Comparison of ENCODE assay signal across 23 cellular contexts in the genomic region with DNA sequence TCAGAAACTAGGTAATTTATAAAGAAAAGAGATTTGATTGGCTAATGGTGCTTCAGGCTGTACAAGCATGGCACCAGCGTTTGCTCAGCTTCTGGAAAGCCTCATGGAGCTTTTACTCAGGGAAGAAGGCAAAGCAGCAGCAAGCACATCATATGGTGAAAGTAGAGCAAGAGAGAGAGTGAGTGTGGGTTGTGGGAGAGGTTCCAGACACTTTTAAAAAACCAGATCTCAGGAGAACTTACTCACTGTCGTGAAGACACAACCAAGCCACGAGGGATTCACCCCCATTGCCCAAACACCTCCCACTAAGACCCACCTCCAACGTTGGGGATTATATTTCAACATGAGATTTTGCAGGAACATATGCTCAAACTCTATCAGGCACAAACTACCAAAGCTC.
"Had no signal": no experiment of that assay in that cellular context is flagged by ENCODE, and none has a peak within 500 bp of the region (broad histone marks: within the 10 kb centered on the region; RNA-seq: fewer than 3 reads in every experiment).

No MANE protein-coding gene starts in this region.

- H3K27ac ChIP-seq: spleen had no signal

- H3K27me3 ChIP-seq: breast epithelium, gastrocnemius medialis, spleen had no signal

- H3K4me3 ChIP-seq: breast epithelium, gastrocnemius medialis, spleen had no signal

- ATAC-seq: activated T-cell treated with anti-CD3 and anti-CD28 coated beads, Interleukin-2, amount 50 U/mL, for 4 hours; activated T-helper 17 cell treated with anti-CD3 and anti-CD28 coated beads, Interleukin-2, amount 50 U/mL, for 72 hours; esophagus mucosa; gastrocnemius medialis; left colon; naive thymus-derived CD8-positive, alpha-beta T cell; right cardiac atrium; T-helper 17 cell had no signal

- DNase-seq: activated CD4-positive, alpha-beta memory T cell treated with anti-CD3 and anti-CD28 coated beads for 36 hours; activated CD4-positive, alpha-beta T cell treated with anti-CD3 and anti-CD28 coated beads, Interleukin-2, amount 10 ng/mL, durations not matched to agents 24 days and 14 days; activated CD4-positive, CD25-positive, alpha-beta regulatory T cell treated with anti-CD3 and anti-CD28 coated beads, Interleukin-2, amount 50 U/mL, for 72 hours; activated gamma-delta T cell treated with Interleukin-2 at 50 U/mL for 16 hours; activated naive CD4-positive, alpha-beta T cell treated with anti-CD3 and anti-CD28 coated beads, Interleukin-2, amount 50 U/mL, for 16 hours; activated T-cell treated with anti-CD3 and anti-CD28 coated beads, Interleukin-2, amount 50 U/mL, for 4 hours; central memory CD4-positive, alpha-beta T cell; endodermal cell; gastrocnemius medialis; hypothalamus; immature natural killer cell; kidney; left colon; midbrain; naive thymus-derived CD8-positive, alpha-beta T cell; right cardiac atrium; spleen; stimulated activated naive CD4-positive, alpha-beta T cell treated with Interleukin-2 at 50 U/mL for 16 hours; substantia nigra; T-helper 17 cell had no signal

- H3K9me3 ChIP-seq: breast epithelium, gastrocnemius medialis, spleen had no signal

- H3K4me1 ChIP-seq: breast epithelium had no signal

- H3K36me3 ChIP-seq: breast epithelium, gastrocnemius medialis, spleen had no signal
